ENCODE assay signal across 19 cellular contexts in the genomic region with DNA sequence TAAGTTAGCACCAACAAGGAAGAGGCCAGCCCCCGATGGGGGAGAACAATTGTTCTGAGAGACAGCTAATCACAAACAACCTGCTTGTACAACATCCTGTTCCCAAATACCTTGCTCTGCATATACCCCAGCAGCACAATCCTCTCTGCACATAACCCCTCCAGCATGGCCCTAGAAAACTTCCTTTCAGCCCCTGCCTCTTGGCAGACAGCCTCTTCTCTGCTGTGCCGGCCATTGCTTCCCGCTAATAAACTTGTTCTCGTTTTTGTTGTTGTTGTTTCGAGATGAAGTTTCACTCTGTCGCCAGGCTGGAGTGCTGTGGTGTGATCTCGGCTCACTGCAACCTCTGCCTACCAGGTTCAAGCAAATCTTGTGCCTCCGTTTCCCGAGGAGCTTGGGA.
"Had no signal": no experiment of that assay in that cellular context is flagged by ENCODE, and none has a peak within 500 bp of the region (broad histone marks: within the 10 kb centered on the region; RNA-seq: fewer than 3 reads in every experiment).

No MANE protein-coding gene starts in this region.

- H3K4me1 ChIP-seq: ascending aorta, breast epithelium had no signal

- H3K27me3 Mint-ChIP-seq: activated CD4-positive, alpha-beta T cell treated with anti-CD3 and anti-CD28 coated beads, Interleukin-2, amount 10 ng/mL, durations not matched to agents 7 days and 5 days; activated T-helper 17 cell treated with anti-CD3 and anti-CD28 coated beads, Interleukin-2, amount 50 U/mL, for 72 hours had no signal

- H3K27ac Mint-ChIP-seq: activated CD4-positive, alpha-beta T cell treated with anti-CD3 and anti-CD28 coated beads, Interleukin-2, amount 10 ng/mL, durations not matched to agents 7 days and 5 days; activated naive CD4-positive, alpha-beta T cell treated with anti-CD3 and anti-CD28 coated beads for 36 hours; activated T-helper 17 cell treated with anti-CD3 and anti-CD28 coated beads, Interleukin-2, amount 50 U/mL, for 72 hours had no signal

- H3K4me3 Mint-ChIP-seq: activated CD4-positive, alpha-beta T cell treated with anti-CD3 and anti-CD28 coated beads, Interleukin-2, amount 10 ng/mL, durations not matched to agents 7 days and 5 days; activated naive CD4-positive, alpha-beta T cell treated with anti-CD3 and anti-CD28 coated beads for 36 hours; activated T-helper 17 cell treated with anti-CD3 and anti-CD28 coated beads, Interleukin-2, amount 50 U/mL, for 72 hours; mesothelial cell of epicardium had no signal

- ATAC-seq: activated T-helper 17 cell treated with anti-CD3 and anti-CD28 coated beads, Interleukin-2, amount 50 U/mL, for 72 hours; left ventricle myocardium superior; pancreas; sciatic nerve; stimulated activated naive CD8-positive, alpha-beta T cell treated with anti-CD3 and anti-CD28 coated beads, Interleukin-15, Interleukin-2, amounts not matched to agents 100 U/mL and 50 U/mL, for 24 hours had no signal

- H3K9me3 ChIP-seq: ascending aorta, breast epithelium, esophagus squamous epithelium, pancreas, transverse colon had no signal

- H3K36me3 Mint-ChIP-seq: mesothelial cell of epicardium had no signal

- H3K36me3 ChIP-seq: ascending aorta, breast epithelium, esophagus squamous epithelium, pancreas, transverse colon had no signal

- H3K4me3 ChIP-seq: ascending aorta, breast epithelium, dorsolateral prefrontal cortex, esophagus squamous epithelium, pancreas, transverse colon had no signal

- H3K9me3 Mint-ChIP-seq: activated CD4-positive, alpha-beta T cell treated with anti-CD3 and anti-CD28 coated beads, Interleukin-2, amount 10 ng/mL, durations not matched to agents 7 days and 5 days; activated T-helper 17 cell treated with anti-CD3 and anti-CD28 coated beads, Interleukin-2, amount 50 U/mL, for 72 hours; mesothelial cell of epicardium had no signal

- H3K27ac ChIP-seq: ascending aorta, breast epithelium, dorsolateral prefrontal cortex, esophagus squamous epithelium, pancreas, transverse colon had no signal

- H3K27me3 ChIP-seq: ascending aorta, breast epithelium, dorsolateral prefrontal cortex, esophagus squamous epithelium, pancreas, transverse colon had no signal

- DNase-seq: activated CD4-positive, alpha-beta T cell treated with anti-CD3 and anti-CD28 coated beads, Interleukin-2, amount 10 ng/mL, durations not matched to agents 7 days and 5 days; activated CD4-positive, CD25-positive, alpha-beta regulatory T cell; activated naive CD4-positive, alpha-beta T cell treated with anti-CD3 and anti-CD28 coated beads for 36 hours; activated T-cell treated with anti-CD3 and anti-CD28 coated beads for 4 hours; cerebellar nuclear complex; dorsolateral prefrontal cortex; esophagus squamous epithelium; hippocampal formation; kidney; left ventricle myocardium superior; pancreas; stimulated activated naive CD8-positive, alpha-beta T cell treated with anti-CD3 and anti-CD28 coated beads, Interleukin-15, Interleukin-2, amounts not matched to agents 100 U/mL and 50 U/mL, for 24 hours; T-helper 2 cell; transverse colon had no signal
